Comparison of ENCODE assay signal across 9 cellular contexts in genomic region chr16:74936902-74937560, GRCh38. TPM values are rescaled to one million over a fixed set of nuclear protein-coding genes. Genes with fewer than 3 reads are reported as not detected.
DNase-seq lines count a peak whose midpoint lies in the region; ATAC-seq and TF ChIP-seq lines count a peak whose summit lies in the region.
"Had no signal": no experiment of that assay in that cellular context is flagged by ENCODE, and none has a peak within 500 bp of the region (broad histone marks: within the 10 kb centered on the region; RNA-seq: fewer than 3 reads in every experiment).

No MANE protein-coding gene starts in this region.

- DNase-seq in MG63 (peak; percentile 9), fibroblast of villous mesenchyme (ENCODE audit: low read depth) (peak; percentile 92), pons (ENCODE audit: low spot score) (no peak), islet precursor cell (no peak), left ventricle myocardium inferior (no peak), ureter (ENCODE audit: low spot score) (no peak)

- H3K36me3 ChIP-seq in MG63 (peaks cover 2% of the 10 kb centered on the region; the same call in 1 of the 2 replicates), left ventricle myocardium inferior (peaks cover 77% of the 10 kb centered on the region)

- TF ChIP-seq CTCF in fibroblast of villous mesenchyme (IDR thresholded peaks at IDR 0.05; ENCODE audit: insufficient read depth, low read depth, low read length) (peak; percentile 15), left ventricle myocardium inferior (IDR thresholded peaks at IDR 0.05; ENCODE audit: borderline replicate concordance) (no peak)

- no peak overlapping the region for H3K4me3 ChIP-seq in MG63
- H3K4me3 ChIP-seq in fibroblast of villous mesenchyme (ENCODE audit: low read depth, low read length) = no peak overlapping the region
- no peak overlapping the region for H3K4me3 ChIP-seq in left ventricle myocardium inferior
- H3K4me3 ChIP-seq: SK-N-MC had no signal

- no peaks in the 10 kb centered on the region for H3K9me3 ChIP-seq in MG63
- no peaks in the 10 kb centered on the region for H3K9me3 ChIP-seq in left ventricle myocardium inferior (replicated peaks)

- no peaks in the 10 kb centered on the region for H3K27me3 ChIP-seq in MG63
- no peaks in the 10 kb centered on the region for H3K27me3 ChIP-seq in left ventricle myocardium inferior (ENCODE audit: low read depth)

- no peak overlapping the region for H3K27ac ChIP-seq in left ventricle myocardium inferior (replicated peaks)
- H3K27ac ChIP-seq: SK-N-MC had no signal

- ATAC-seq in GM18499 (IDR thresholded peaks at IDR 0.05; ENCODE audit: insufficient read depth, unreplicated experiment) = peak; percentile 60
- ATAC-seq in GM21825 (IDR thresholded peaks at IDR 0.05; ENCODE audit: unreplicated experiment) = peak; percentile 85

- intact Hi-C loops in left ventricle myocardium inferior (cut with micrococcal nuclease) = no loop called here

- H3K4me1 ChIP-seq in left ventricle myocardium inferior = no peaks in the 10 kb centered on the region

RNA-seq across cellular contexts. Expression of gene WDR59, which starts 47.9 kb away (rescaled TPM):
- total RNA-seq in MG63 (2014; rRNA removed; shearing (Covaris generic); ENCODE audit: low replicate concordance) = 5.4 and 12.9 TPM in 2 replicates
- total RNA-seq in fibroblast of villous mesenchyme = 13.9 and 19.9 TPM in 2 replicates
- 52.5 TPM for total RNA-seq in left ventricle myocardium inferior
- total RNA-seq in ureter = 111 TPM

Comparison
In these comparisons a context has a peak if more than half of its experiments do, and no peak if none do; other contexts are left out.
1. DNase-seq: peak in MG63 (single experiment) and fibroblast of villous mesenchyme (single experiment); none in pons (single experiment), islet precursor cell (single experiment), left ventricle myocardium inferior (single experiment) and ureter (single experiment).